12 cellular contexts compared by ENCODE assay signal in genomic region chr14:75254381-75254821, GRCh38. TPM values are rescaled to one million over a fixed set of nuclear protein-coding genes. Genes with fewer than 3 reads are reported as not detected.
DNase-seq lines count a peak whose midpoint lies in the region; ATAC-seq and TF ChIP-seq lines count a peak whose summit lies in the region.
"Had no signal": no experiment of that assay in that cellular context is flagged by ENCODE, and none has a peak within 500 bp of the region (broad histone marks: within the 10 kb centered on the region; RNA-seq: fewer than 3 reads in every experiment).

No MANE protein-coding gene starts in this region.

- no peaks in the 10 kb centered on the region for H3K27me3 ChIP-seq in gastroesophageal sphincter

- H3K36me3 ChIP-seq in gastroesophageal sphincter, result no peaks in the 10 kb centered on the region

- CTCF ChIA-PET in activated CD4-positive, alpha-beta memory T cell treated with anti-CD3 and anti-CD28 coated beads for 36 hours (lab: Charles Lee), result no interaction called here
- CTCF ChIA-PET in activated CD4-positive, alpha-beta memory T cell treated with anti-CD3 and anti-CD28 coated beads, Interleukin-2, amount 10 ng/mL, durations not matched to agents 7 days and 5 days (lab: Charles Lee), result no interaction called here

- ATAC-seq in naive B cell (ENCODE audit: low read depth in 2 of 2) (no peak), gastroesophageal sphincter (no peak)

- H3K4me1 ChIP-seq in gastroesophageal sphincter, result peaks cover 0 to 24% (median 6%) of the 10 kb centered on the region in 3 donors

- no peak for TF ChIP-seq POLR2A in gastroesophageal sphincter (IDR thresholded peaks at IDR 0.05)

- TF ChIP-seq CTCF in epithelial cell of esophagus (IDR thresholded peaks at IDR 0.05; ENCODE audit: insufficient read depth, low read depth, low read length, missing control alignments) (no peak), gastroesophageal sphincter (IDR thresholded peaks at IDR 0.05) (no peak)

- H3K4me3 ChIP-seq in epithelial cell of esophagus (ENCODE audit: low read length) (no peak overlapping the region), gastroesophageal sphincter (no peak overlapping the region)

- intact Hi-C loops in activated CD4-positive, alpha-beta memory T cell treated with anti-CD3 and anti-CD28 coated beads for 36 hours (cut with micrococcal nuclease), result no loop called here
- intact Hi-C loops in activated CD4-positive, alpha-beta T cell treated with anti-CD3 and anti-CD28 coated beads, Interleukin-2, amount 10 ng/mL, durations not matched to agents 24 days and 14 days (cut with micrococcal nuclease), result no loop called here

- H3K27ac Mint-ChIP-seq in activated CD4-positive, alpha-beta memory T cell treated with anti-CD3 and anti-CD28 coated beads for 36 hours, result peak overlapping the region; percentile 46
- H3K27ac Mint-ChIP-seq in activated CD4-positive, alpha-beta memory T cell treated with anti-CD3 and anti-CD28 coated beads, Interleukin-2, amount 10 ng/mL, durations not matched to agents 7 days and 5 days, result no peak overlapping the region
- peak overlapping the region in 4 of 6 donors; percentile 27 to 94 (median 58) for H3K27ac Mint-ChIP-seq in naive B cell
- no peak overlapping the region for H3K27ac Mint-ChIP-seq in activated CD4-positive, alpha-beta T cell treated with anti-CD3 and anti-CD28 coated beads, Interleukin-2, amount 10 ng/mL, durations not matched to agents 24 days and 14 days

- no peak overlapping the region for H3K27ac ChIP-seq in gastroesophageal sphincter

- H3K9me3 ChIP-seq in gastroesophageal sphincter, result no peaks in the 10 kb centered on the region

- 72% methylated on average over 4 of the region's 6 CpGs; no CpG with 5 or more reads in 1 of the 2 donors for WGBS in gastroesophageal sphincter (ENCODE audit: low coverage in 1 of 2), 2 donors

- TF ChIP-seq EP300 in gastroesophageal sphincter (IDR thresholded peaks at IDR 0.05), result no peak

- DNase-seq in activated CD4-positive, alpha-beta memory T cell treated with anti-CD3 and anti-CD28 coated beads for 36 hours, result no peak
- DNase-seq in activated CD4-positive, alpha-beta memory T cell treated with anti-CD3 and anti-CD28 coated beads, Interleukin-2, amount 10 ng/mL, durations not matched to agents 7 days and 5 days, result no peak
- DNase-seq in epithelial cell of esophagus (ENCODE audit: low read depth), result peak; percentile 94
- DNase-seq in naive B cell, result no peak
- DNase-seq in ureter (ENCODE audit: low spot score), result peak; percentile 83
- no peak for DNase-seq in activated CD4-positive, alpha-beta T cell treated with anti-CD3 and anti-CD28 coated beads, Interleukin-2, amount 10 ng/mL, durations not matched to agents 24 days and 14 days
- DNase-seq in AG08396 (ENCODE audit: low spot score), result no peak
- DNase-seq: activated T-cell treated with anti-CD3 and anti-CD28 coated beads for 4 hours; central memory CD4-positive, alpha-beta T cell; NCI-H2171 treated with DMSO at 0.1 percent for 48 hours; SW 1271 had no signal

- POLR2A ChIA-PET in activated CD4-positive, alpha-beta memory T cell treated with anti-CD3 and anti-CD28 coated beads for 36 hours (lab: Charles Lee), result no interaction called here
- POLR2A ChIA-PET in activated CD4-positive, alpha-beta memory T cell treated with anti-CD3 and anti-CD28 coated beads, Interleukin-2, amount 10 ng/mL, durations not matched to agents 7 days and 5 days (lab: Charles Lee), result no interaction called here

- H3K4me3 Mint-ChIP-seq in activated CD4-positive, alpha-beta memory T cell treated with anti-CD3 and anti-CD28 coated beads for 36 hours, result no peak overlapping the region
- no peak overlapping the region for H3K4me3 Mint-ChIP-seq in activated CD4-positive, alpha-beta memory T cell treated with anti-CD3 and anti-CD28 coated beads, Interleukin-2, amount 10 ng/mL, durations not matched to agents 7 days and 5 days
- peak overlapping the region in 1 of 8 donors; percentile 15 for H3K4me3 Mint-ChIP-seq in naive B cell
- no peak overlapping the region for H3K4me3 Mint-ChIP-seq in activated CD4-positive, alpha-beta T cell treated with anti-CD3 and anti-CD28 coated beads, Interleukin-2, amount 10 ng/mL, durations not matched to agents 24 days and 14 days

- no peaks in the 10 kb centered on the region for H3K9me3 Mint-ChIP-seq in activated CD4-positive, alpha-beta memory T cell treated with anti-CD3 and anti-CD28 coated beads for 36 hours
- H3K9me3 Mint-ChIP-seq in activated CD4-positive, alpha-beta memory T cell treated with anti-CD3 and anti-CD28 coated beads, Interleukin-2, amount 10 ng/mL, durations not matched to agents 7 days and 5 days, result no peaks in the 10 kb centered on the region
- H3K9me3 Mint-ChIP-seq in naive B cell, result no peaks in the 10 kb centered on the region
- no peaks in the 10 kb centered on the region for H3K9me3 Mint-ChIP-seq in activated CD4-positive, alpha-beta T cell treated with anti-CD3 and anti-CD28 coated beads, Interleukin-2, amount 10 ng/mL, durations not matched to agents 24 days and 14 days

- no peaks in the 10 kb centered on the region for H3K36me3 Mint-ChIP-seq in activated CD4-positive, alpha-beta memory T cell treated with anti-CD3 and anti-CD28 coated beads for 36 hours
- no peaks in the 10 kb centered on the region for H3K36me3 Mint-ChIP-seq in activated CD4-positive, alpha-beta memory T cell treated with anti-CD3 and anti-CD28 coated beads, Interleukin-2, amount 10 ng/mL, durations not matched to agents 7 days and 5 days (ENCODE audit: low read depth)
- H3K36me3 Mint-ChIP-seq in naive B cell, result no peaks in the 10 kb centered on the region
- H3K36me3 Mint-ChIP-seq in activated CD4-positive, alpha-beta T cell treated with anti-CD3 and anti-CD28 coated beads, Interleukin-2, amount 10 ng/mL, durations not matched to agents 24 days and 14 days (ENCODE audit: low read depth), result no peaks in the 10 kb centered on the region

- peaks cover 4% of the 10 kb centered on the region for H3K27me3 Mint-ChIP-seq in activated CD4-positive, alpha-beta memory T cell treated with anti-CD3 and anti-CD28 coated beads for 36 hours
- peaks cover 50% of the 10 kb centered on the region for H3K27me3 Mint-ChIP-seq in activated CD4-positive, alpha-beta memory T cell treated with anti-CD3 and anti-CD28 coated beads, Interleukin-2, amount 10 ng/mL, durations not matched to agents 7 days and 5 days
- H3K27me3 Mint-ChIP-seq in naive B cell, result no peaks in the 10 kb centered on the region
- H3K27me3 Mint-ChIP-seq in activated CD4-positive, alpha-beta T cell treated with anti-CD3 and anti-CD28 coated beads, Interleukin-2, amount 10 ng/mL, durations not matched to agents 24 days and 14 days, result peaks cover 39% of the 10 kb centered on the region

- H3K4me1 Mint-ChIP-seq in activated CD4-positive, alpha-beta memory T cell treated with anti-CD3 and anti-CD28 coated beads for 36 hours (ENCODE audit: low read depth), result peaks cover 37% of the 10 kb centered on the region
- peaks cover 30% of the 10 kb centered on the region for H3K4me1 Mint-ChIP-seq in activated CD4-positive, alpha-beta memory T cell treated with anti-CD3 and anti-CD28 coated beads, Interleukin-2, amount 10 ng/mL, durations not matched to agents 7 days and 5 days
- H3K4me1 Mint-ChIP-seq in naive B cell, result peaks cover 20 to 26% (median 20%) of the 10 kb centered on the region in 3 donors
- H3K4me1 Mint-ChIP-seq in activated CD4-positive, alpha-beta T cell treated with anti-CD3 and anti-CD28 coated beads, Interleukin-2, amount 10 ng/mL, durations not matched to agents 24 days and 14 days, result peaks cover 28% of the 10 kb centered on the region

RNA-seq across cellular contexts. Expression of gene FOS, which starts 24.2 kb away (rescaled TPM):
- 10 to 100 TPM; 21.1 to 26.7 TPM for total RNA-seq in activated CD4-positive, alpha-beta memory T cell treated with anti-CD3 and anti-CD28 coated beads for 36 hours
- 10 to 100 TPM; 49.7 to 53.5 TPM for total RNA-seq in activated CD4-positive, alpha-beta memory T cell treated with anti-CD3 and anti-CD28 coated beads, Interleukin-2, amount 10 ng/mL, durations not matched to agents 7 days and 5 days
- polyA plus RNA-seq in naive B cell (ENCODE audit: low read depth in 6 of 6), result 1,000 to 10,000 TPM in 5 of 6 donors, 100 to 1,000 TPM in 1; 863 to 3,933 (median 2,927) TPM
- total RNA-seq in ureter, result 158 TPM
- 26.5 and 29.6 TPM in 2 replicates for total RNA-seq in activated CD4-positive, alpha-beta T cell treated with anti-CD3 and anti-CD28 coated beads, Interleukin-2, amount 10 ng/mL, durations not matched to agents 24 days and 14 days
- 100 to 1,000 TPM in 3 of 4 donors, 10 to 100 TPM in 1; 78.0 to 286 (median 179) TPM for total RNA-seq in gastroesophageal sphincter

Comparison
In these comparisons a context has a peak if more than half of its experiments do, and no peak if none do; other contexts are left out.
1. H3K27ac Mint-ChIP-seq: peak in activated CD4-positive, alpha-beta memory T cell treated with anti-CD3 and anti-CD28 coated beads for 36 hours (single experiment) and naive B cell (4 of 6); none in activated CD4-positive, alpha-beta memory T cell treated with anti-CD3 and anti-CD28 coated beads, Interleukin-2, amount 10 ng/mL, durations not matched to agents 7 days and 5 days (single experiment) and activated CD4-positive, alpha-beta T cell treated with anti-CD3 and anti-CD28 coated beads, Interleukin-2, amount 10 ng/mL, durations not matched to agents 24 days and 14 days (single experiment).
2. DNase-seq: peak in epithelial cell of esophagus (single experiment) and ureter (single experiment); none in activated CD4-positive, alpha-beta memory T cell treated with anti-CD3 and anti-CD28 coated beads for 36 hours (single experiment), activated CD4-positive, alpha-beta memory T cell treated with anti-CD3 and anti-CD28 coated beads, Interleukin-2, amount 10 ng/mL, durations not matched to agents 7 days and 5 days (single experiment), naive B cell (single experiment), activated CD4-positive, alpha-beta T cell treated with anti-CD3 and anti-CD28 coated beads, Interleukin-2, amount 10 ng/mL, durations not matched to agents 24 days and 14 days (single experiment) and AG08396 (single experiment).